In the genomic region with DNA sequence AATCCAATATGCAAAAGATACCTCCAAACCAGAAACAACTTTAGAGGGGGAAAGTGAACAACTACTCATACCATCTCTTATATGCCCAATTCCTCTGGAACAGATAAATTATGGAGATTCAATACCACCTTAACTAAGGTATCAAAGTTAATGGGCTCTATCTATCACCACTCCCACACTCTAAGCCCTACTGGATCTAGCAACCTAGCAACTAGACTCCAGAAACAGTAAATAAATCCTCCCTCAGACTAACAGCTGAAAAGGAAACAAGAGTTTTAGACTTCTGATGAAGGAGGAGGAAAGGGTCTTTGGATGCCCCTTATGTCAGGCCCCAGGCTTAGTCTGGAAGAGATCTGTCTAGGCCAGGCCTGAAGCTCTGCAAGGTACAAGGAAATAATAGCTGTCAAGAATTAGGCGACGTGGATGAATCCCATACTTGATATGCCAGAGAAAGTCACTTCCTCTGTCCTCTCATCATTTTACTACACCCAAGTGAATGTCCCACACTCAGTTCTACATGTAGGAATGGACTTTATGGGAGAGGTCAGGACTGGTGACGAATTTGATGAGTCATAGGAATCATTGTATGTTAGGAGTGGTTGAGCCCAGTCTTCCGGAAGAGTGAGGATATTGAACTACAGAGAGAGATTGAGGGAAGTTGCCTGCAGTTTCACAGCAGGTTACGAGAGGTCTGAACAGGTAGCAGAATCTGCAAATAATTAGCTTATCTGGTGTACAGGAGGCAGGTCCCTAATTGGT, we compare ENCODE assay signal across 8 cellular contexts.
DNase-seq lines count a peak whose midpoint lies in the region; ATAC-seq and TF ChIP-seq lines count a peak whose summit lies in the region.

No MANE protein-coding gene starts in this region.

- H3K27ac Mint-ChIP-seq in activated naive CD8-positive, alpha-beta T cell treated with anti-CD3 and anti-CD28 coated beads for 36 hours = no peak overlapping the region

- intact Hi-C loops in OCI-LY7 (cut with micrococcal nuclease; ENCODE audit: unreplicated experiment) = no loop called here

- H4K91ac ChIP-seq in trophoblast cell (ENCODE audit: low read depth, low read length) = no peak overlapping the region

- no peaks in the 10 kb centered on the region for H3K9me3 Mint-ChIP-seq in activated naive CD8-positive, alpha-beta T cell treated with anti-CD3 and anti-CD28 coated beads for 36 hours

- H3K4me1 ChIP-seq in OCI-LY7 (ENCODE audit: insufficient read depth, low read length, poor library complexity, severe bottlenecking) (peaks cover 34% of the 10 kb centered on the region), fibroblast of lung (ENCODE audit: control insufficient read depth, extremely low read depth, insufficient read depth, low read length) (peaks cover 4% of the 10 kb centered on the region), trophoblast cell (ENCODE audit: control insufficient read depth in 1 of 2, insufficient read depth in 2 of 2, low read length in 2 of 2) (peaks cover 6 to 14% of the 10 kb centered on the region in 2 experiments)

- H3K36me3 Mint-ChIP-seq in activated naive CD8-positive, alpha-beta T cell treated with anti-CD3 and anti-CD28 coated beads for 36 hours = peaks cover 2% of the 10 kb centered on the region

- H3K9ac ChIP-seq in fibroblast of lung (ENCODE audit: insufficient read depth, low read length) (no peak overlapping the region), trophoblast cell (ENCODE audit: low read length) (no peak overlapping the region)

- no peak overlapping the region for H3K4me3 ChIP-seq in OCI-LY7 (ENCODE audit: low read depth, low read length, poor library complexity, severe bottlenecking)
- H3K4me3 ChIP-seq in fibroblast of lung (replicated peaks in 1 of 4; ENCODE audit: control extremely low read depth in 1 of 4, insufficient read depth in 1 of 4, low read depth in 3 of 4, low read length in 4 of 4) = no peak overlapping the region
- no peak overlapping the region for H3K4me3 ChIP-seq in trophoblast cell (ENCODE audit: low read depth, low read length)

- no peaks in the 10 kb centered on the region for H3K9me2 ChIP-seq in OCI-LY7 (ENCODE audit: insufficient read depth, low read length)

- no peak overlapping the region for H2BK120ac ChIP-seq in trophoblast cell (ENCODE audit: insufficient read depth, low read length, poor library complexity)

- peaks cover 79% of the 10 kb centered on the region for H3K79me2 ChIP-seq in OCI-LY7 (ENCODE audit: insufficient read depth, low read depth, low read length)
- peaks cover 17% of the 10 kb centered on the region for H3K79me2 ChIP-seq in fibroblast of lung (ENCODE audit: control insufficient read depth, insufficient read depth, low read length)
- no peaks in the 10 kb centered on the region for H3K79me2 ChIP-seq in trophoblast cell (ENCODE audit: control insufficient read depth, insufficient read depth, low read length, poor library complexity)

- H3K79me1 ChIP-seq in trophoblast cell (ENCODE audit: low read length) = peaks cover 2% of the 10 kb centered on the region

- H3K9me3 ChIP-seq in OCI-LY7 (ENCODE audit: low read length) = no peaks in the 10 kb centered on the region
- no peaks in the 10 kb centered on the region for H3K9me3 ChIP-seq in fibroblast of lung (ENCODE audit: control insufficient read depth, insufficient read depth, low read depth, low read length)
- H3K9me3 ChIP-seq in trophoblast cell (ENCODE audit: insufficient read depth, low read depth, low read length) = no peaks in the 10 kb centered on the region

- H3K27ac ChIP-seq in OCI-LY7 (ENCODE audit: low read depth, low read length, poor library complexity, severe bottlenecking) (no peak overlapping the region), fibroblast of lung (ENCODE audit: insufficient read depth, low read length) (peak overlapping the region; percentile 67), trophoblast cell (ENCODE audit: low read depth, low read length) (no peak overlapping the region)

- no peaks in the 10 kb centered on the region for H3K27me3 Mint-ChIP-seq in activated naive CD8-positive, alpha-beta T cell treated with anti-CD3 and anti-CD28 coated beads for 36 hours

- peaks cover 38% of the 10 kb centered on the region; the same call in 1 of the 2 replicates for H3K36me3 ChIP-seq in OCI-LY7 (ENCODE audit: insufficient read depth, low read length)
- no peaks in the 10 kb centered on the region for H3K36me3 ChIP-seq in fibroblast of lung (ENCODE audit: control insufficient read depth, insufficient read depth, low read length)
- no peaks in the 10 kb centered on the region for H3K36me3 ChIP-seq in trophoblast cell (ENCODE audit: control insufficient read depth in 1 of 2, insufficient read depth in 2 of 2, low read length in 2 of 2)

- H3K4ac ChIP-seq in trophoblast cell (ENCODE audit: low read depth, low read length) = no peak overlapping the region

- no peak overlapping the region for H3K18ac ChIP-seq in trophoblast cell (ENCODE audit: low read length)

- H3K4me2 ChIP-seq in OCI-LY7 (ENCODE audit: low read length) (no peak overlapping the region), fibroblast of lung (ENCODE audit: extremely low read depth, insufficient read depth, low read length) (peak overlapping the region; percentile 23), trophoblast cell (ENCODE audit: low read length) (no peak overlapping the region)

- ATAC-seq in HG02623 (IDR thresholded peaks at IDR 0.05; ENCODE audit: unreplicated experiment) = no peak
- no peak for ATAC-seq in GM18873 (IDR thresholded peaks at IDR 0.05; ENCODE audit: low FRiP score, unreplicated experiment)

- H3K4me1 Mint-ChIP-seq in activated naive CD8-positive, alpha-beta T cell treated with anti-CD3 and anti-CD28 coated beads for 36 hours = peaks cover 64% of the 10 kb centered on the region

- no peak overlapping the region for H3K14ac ChIP-seq in trophoblast cell (ENCODE audit: low read length)

- POLR2A ChIA-PET in OCI-LY7 (lab: Charles Lee) = no interaction called here

- H3K27me3 ChIP-seq in fibroblast of lung (ENCODE audit: control insufficient read depth, insufficient read depth, low read length) = no peaks in the 10 kb centered on the region
- H3K27me3 ChIP-seq in trophoblast cell (ENCODE audit: insufficient read depth, low read length) = no peaks in the 10 kb centered on the region

- no peak overlapping the region for H4K12ac ChIP-seq in trophoblast cell (ENCODE audit: low read depth, low read length)

- H2BK5ac ChIP-seq in trophoblast cell (ENCODE audit: low read depth, low read length, poor library complexity) = no peak overlapping the region

- TF ChIP-seq POLR2A in erythroblast (IDR thresholded peaks at IDR 0.05; ENCODE audit: low read length) = no peak

- no peak overlapping the region for H2BK12ac ChIP-seq in trophoblast cell (ENCODE audit: low read length)

- CTCF ChIA-PET in OCI-LY7 (lab: Charles Lee; ENCODE audit: unreplicated experiment) = no interaction called here

- no peak overlapping the region for H3K23ac ChIP-seq in trophoblast cell (ENCODE audit: low read length)

- DNase-seq in EH (ENCODE audit: low read depth) (peak; percentile 95), OCI-LY7 (ENCODE audit: low spot score) (no peak), fibroblast of lung (ENCODE audit: low read depth in 2 of 2) (peak; percentile 89 to 93), trophoblast cell (peak; percentile 8 to 69), erythroblast (lab: John Stamatoyannopoulos, UW) (no peak)
- no peak for DNase-seq in activated naive CD8-positive, alpha-beta T cell treated with anti-CD3 and anti-CD28 coated beads for 36 hours

- H4K8ac ChIP-seq in trophoblast cell (ENCODE audit: low read depth, low read length) = no peak overlapping the region

- H2AFZ ChIP-seq in OCI-LY7 (ENCODE audit: low read length) (no peak overlapping the region), fibroblast of lung (ENCODE audit: low read length) (no peak overlapping the region), trophoblast cell (ENCODE audit: insufficient read depth, low read length, poor library complexity) (no peak overlapping the region)

- no peak overlapping the region for H3K4me3 Mint-ChIP-seq in activated naive CD8-positive, alpha-beta T cell treated with anti-CD3 and anti-CD28 coated beads for 36 hours

- no CpG with 5 or more reads among the region's 5 CpGs for WGBS in trophoblast cell (ENCODE audit: extremely low coverage, insufficient coverage, insufficient read length)

- TSS peak; percentile 0 for BruUV-seq in OCI-LY7 (replicated peaks; lab: Mats Ljungman, UMichigan)

- peaks cover 48% of the 10 kb centered on the region for H4K20me1 ChIP-seq in OCI-LY7 (ENCODE audit: insufficient read depth, low read length)
- H4K20me1 ChIP-seq in fibroblast of lung (ENCODE audit: control insufficient read depth, extremely low read depth, insufficient read depth, low read length) = no peaks in the 10 kb centered on the region

- no peak overlapping the region for H2AK5ac ChIP-seq in trophoblast cell (ENCODE audit: low read length)

- TF ChIP-seq CTCF in OCI-LY7 (conservative IDR thresholded peaks at IDR 0.05; ENCODE audit: low read length) (no peak), fibroblast of lung (conservative IDR thresholded peaks at IDR 0.05 in 1 of 2, IDR thresholded peaks at IDR 0.05 in 1 of 2; ENCODE audit: low read depth in 1 of 2, low read length in 2 of 2) (no peak)

Comparison
In these comparisons a context has a peak if more than half of its experiments do, and no peak if none do; other contexts are left out.
1. DNase-seq: peak in EH (single experiment), fibroblast of lung (2 of 2) and trophoblast cell (2 of 2); none in OCI-LY7 (single experiment), erythroblast (0 of 2) and activated naive CD8-positive, alpha-beta T cell treated with anti-CD3 and anti-CD28 coated beads for 36 hours (single experiment).